Comparison of ENCODE assay signal across 1 cellular context in the genomic region with DNA sequence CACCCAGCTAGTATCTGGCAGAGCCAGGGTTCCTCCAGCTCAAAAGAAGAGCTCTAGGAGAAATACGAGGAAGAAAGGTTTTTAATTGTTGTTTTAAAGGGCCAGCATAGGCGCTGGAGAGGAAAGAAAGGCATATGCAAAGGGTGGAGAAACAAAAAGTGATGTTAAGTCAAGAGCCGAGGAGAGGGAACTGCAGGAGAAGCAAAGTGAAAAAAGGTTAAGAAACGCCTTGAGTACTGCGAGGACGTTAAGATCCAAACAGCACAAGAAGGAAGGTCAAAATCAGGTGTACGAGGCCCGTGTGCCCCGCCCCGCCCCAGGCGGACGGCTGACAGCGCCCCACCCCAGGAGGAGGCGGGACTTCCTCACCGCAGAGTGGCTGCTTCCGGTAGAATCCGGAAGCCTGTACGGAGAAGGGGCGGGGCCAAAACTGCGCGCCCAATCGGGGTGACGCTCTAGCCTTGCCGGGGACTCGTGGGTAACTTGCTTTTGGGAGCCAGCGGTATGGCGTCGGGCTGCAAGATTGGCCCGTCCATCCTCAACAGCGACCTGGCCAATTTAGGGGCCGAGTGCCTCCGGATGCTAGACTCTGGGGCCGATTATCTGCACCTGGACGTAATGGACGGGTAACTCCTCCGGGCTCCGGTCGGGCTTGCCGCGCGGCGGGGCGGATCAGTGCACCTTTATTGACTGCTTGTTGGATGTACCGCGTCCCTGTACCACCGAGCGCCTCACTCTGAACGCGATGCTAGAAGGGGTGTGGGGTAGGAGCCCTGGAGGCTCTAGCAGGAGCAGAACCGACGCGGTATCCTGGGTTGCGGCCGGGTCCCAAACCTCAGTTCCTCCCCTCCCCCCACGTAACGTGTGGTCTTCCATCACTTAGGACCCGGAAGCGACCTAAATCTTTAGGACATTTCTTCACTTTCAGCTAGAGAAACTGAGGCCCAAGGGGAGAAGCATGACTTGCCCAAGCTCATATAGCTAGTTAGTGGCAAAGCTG.
TF ChIP-seq lines count a peak whose summit lies in the region.

TSS of gene RPE (plus strand) at position 481 of the 1,000 bp plus-strand sequence. CDS start at position 505, 24 bp downstream.

TF ChIP-seq in K562, 482 proteins besides CTCF, POLR2A, EP300 and RAD21 (continued from another document):
- TF ChIP-seq SFPQ (IDR thresholded peaks at IDR 0.05; ENCODE audit: low read depth, low read length): no peak
- TF ChIP-seq, protein P1, sequence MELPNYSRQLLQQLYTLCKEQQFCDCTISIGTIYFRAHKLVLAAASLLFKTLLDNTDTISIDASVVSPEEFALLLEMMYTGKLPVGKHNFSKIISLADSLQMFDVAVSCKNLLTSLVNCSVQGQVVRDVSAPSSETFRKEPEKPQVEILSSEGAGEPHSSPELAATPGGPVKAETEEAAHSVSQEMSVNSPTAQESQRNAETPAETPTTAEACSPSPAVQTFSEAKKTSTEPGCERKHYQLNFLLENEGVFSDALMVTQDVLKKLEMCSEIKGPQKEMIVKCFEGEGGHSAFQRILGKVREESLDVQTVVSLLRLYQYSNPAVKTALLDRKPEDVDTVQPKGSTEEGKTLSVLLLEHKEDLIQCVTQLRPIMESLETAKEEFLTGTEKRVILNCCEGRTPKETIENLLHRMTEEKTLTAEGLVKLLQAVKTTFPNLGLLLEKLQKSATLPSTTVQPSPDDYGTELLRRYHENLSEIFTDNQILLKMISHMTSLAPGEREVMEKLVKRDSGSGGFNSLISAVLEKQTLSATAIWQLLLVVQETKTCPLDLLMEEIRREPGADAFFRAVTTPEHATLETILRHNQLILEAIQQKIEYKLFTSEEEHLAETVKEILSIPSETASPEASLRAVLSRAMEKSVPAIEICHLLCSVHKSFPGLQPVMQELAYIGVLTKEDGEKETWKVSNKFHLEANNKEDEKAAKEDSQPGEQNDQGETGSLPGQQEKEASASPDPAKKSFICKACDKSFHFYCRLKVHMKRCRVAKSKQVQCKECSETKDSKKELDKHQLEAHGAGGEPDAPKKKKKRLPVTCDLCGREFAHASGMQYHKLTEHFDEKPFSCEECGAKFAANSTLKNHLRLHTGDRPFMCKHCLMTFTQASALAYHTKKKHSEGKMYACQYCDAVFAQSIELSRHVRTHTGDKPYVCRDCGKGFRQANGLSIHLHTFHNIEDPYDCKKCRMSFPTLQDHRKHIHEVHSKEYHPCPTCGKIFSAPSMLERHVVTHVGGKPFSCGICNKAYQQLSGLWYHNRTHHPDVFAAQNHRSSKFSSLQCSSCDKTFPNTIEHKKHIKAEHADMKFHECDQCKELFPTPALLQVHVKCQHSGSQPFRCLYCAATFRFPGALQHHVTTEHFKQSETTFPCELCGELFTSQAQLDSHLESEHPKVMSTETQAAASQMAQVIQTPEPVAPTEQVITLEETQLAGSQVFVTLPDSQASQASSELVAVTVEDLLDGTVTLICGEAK (IDR thresholded peaks at IDR 0.05): peak; percentile 95
- TF ChIP-seq, protein P1 (CRISPR knock-in tag; IDR thresholded peaks at IDR 0.05): no peak
